Comparison of ENCODE assay signal across 8 cellular contexts in genomic region chr20:54172856-54173652, GRCh38. TPM values are rescaled to one million over a fixed set of nuclear protein-coding genes. Genes with fewer than 3 reads are reported as not detected.
DNase-seq lines count a peak whose midpoint lies in the region; ATAC-seq and TF ChIP-seq lines count a peak whose summit lies in the region.

No MANE protein-coding gene starts in this region.

- no peaks in the 10 kb centered on the region for H3K9me3 Mint-ChIP-seq in nephron

- peaks cover 91% of the 10 kb centered on the region for H3K27me3 Mint-ChIP-seq in nephron (ENCODE audit: low read depth)

- H3K4me3 Mint-ChIP-seq in nephron, result peak overlapping the region; percentile 73 to 79 (median 76)

- peaks cover 0 to 96% (median 67%) of the 10 kb centered on the region in 45 donors for H3K27me3 ChIP-seq in dorsolateral prefrontal cortex

- DNase-seq in Daoy (ENCODE audit: low read depth), result peak; percentile 21
- DNase-seq in NCI-H2171 (lab: John Stamatoyannopoulos, UW), result peak; percentile 67
- DNase-seq in dorsolateral prefrontal cortex, result no peak
- DNase-seq in DMS153 (lab: John Stamatoyannopoulos, UW), result no peak
- DNase-seq in activated CD4-positive, alpha-beta T cell treated with anti-CD3 and anti-CD28 coated beads for 4 hours, result no peak
- no peak for DNase-seq in hepatic stellate cell (ENCODE audit: low spot score)

- H3K36me3 Mint-ChIP-seq in nephron (ENCODE audit: low read depth), result no peaks in the 10 kb centered on the region

- H3K27ac Mint-ChIP-seq in nephron, result no peak overlapping the region

- TF ChIP-seq CTCF in dorsolateral prefrontal cortex (IDR thresholded peaks at IDR 0.05 in 54 of 56, conservative IDR thresholded peaks at IDR 0.05 in 2 of 56; ENCODE audit: low read depth in 1 of 56, partially characterized antibody in 56 of 56), result no peak
- TF ChIP-seq CTCF in nephron (IDR thresholded peaks at IDR 0.05; ENCODE audit: unreplicated experiment in 3 of 3), result no peak

- peak overlapping the region in 41 of 59 donors; percentile 1 to 55 (median 31) for H3K4me3 ChIP-seq in dorsolateral prefrontal cortex

- no peak overlapping the region for H3K27ac ChIP-seq in dorsolateral prefrontal cortex

- H3K4me1 Mint-ChIP-seq in nephron, result peaks cover 29% of the 10 kb centered on the region

- intact Hi-C loops in dorsolateral prefrontal cortex (cut with DNase I), result no loop called here

- no peak for ATAC-seq in HG03460 (IDR thresholded peaks at IDR 0.05; ENCODE audit: unreplicated experiment)

RNA-seq across cellular contexts. Expression of gene CYP24A1, which starts 0.7 kb away (rescaled TPM):
- total RNA-seq in Daoy (2014; rRNA removed; shearing (Covaris generic)), result 0.46 and 1.0 TPM in 2 replicates
- 1 to 10 TPM in 44 of 120 experiments, under 1 TPM in 48, not detected in 28; 0.15 to 3.5 (median 0.94) TPM for total RNA-seq in dorsolateral prefrontal cortex

RNA-seq across cellular contexts. Expression of gene PFDN4, which starts 34.8 kb away (rescaled TPM):
- total RNA-seq in Daoy (2014; rRNA removed; shearing (Covaris generic)), result 481 and 548 TPM in 2 replicates
- total RNA-seq in dorsolateral prefrontal cortex, result 10 to 100 TPM; 12.0 to 56.7 (median 33.2) TPM

Comparison
In these comparisons a context has a peak if more than half of its experiments do, and no peak if none do; other contexts are left out.
1. DNase-seq: peak in Daoy (single experiment) and NCI-H2171 (single experiment); none in dorsolateral prefrontal cortex (0 of 10), DMS153 (single experiment), activated CD4-positive, alpha-beta T cell treated with anti-CD3 and anti-CD28 coated beads for 4 hours (0 of 2) and hepatic stellate cell (single experiment).